In the genomic region with DNA sequence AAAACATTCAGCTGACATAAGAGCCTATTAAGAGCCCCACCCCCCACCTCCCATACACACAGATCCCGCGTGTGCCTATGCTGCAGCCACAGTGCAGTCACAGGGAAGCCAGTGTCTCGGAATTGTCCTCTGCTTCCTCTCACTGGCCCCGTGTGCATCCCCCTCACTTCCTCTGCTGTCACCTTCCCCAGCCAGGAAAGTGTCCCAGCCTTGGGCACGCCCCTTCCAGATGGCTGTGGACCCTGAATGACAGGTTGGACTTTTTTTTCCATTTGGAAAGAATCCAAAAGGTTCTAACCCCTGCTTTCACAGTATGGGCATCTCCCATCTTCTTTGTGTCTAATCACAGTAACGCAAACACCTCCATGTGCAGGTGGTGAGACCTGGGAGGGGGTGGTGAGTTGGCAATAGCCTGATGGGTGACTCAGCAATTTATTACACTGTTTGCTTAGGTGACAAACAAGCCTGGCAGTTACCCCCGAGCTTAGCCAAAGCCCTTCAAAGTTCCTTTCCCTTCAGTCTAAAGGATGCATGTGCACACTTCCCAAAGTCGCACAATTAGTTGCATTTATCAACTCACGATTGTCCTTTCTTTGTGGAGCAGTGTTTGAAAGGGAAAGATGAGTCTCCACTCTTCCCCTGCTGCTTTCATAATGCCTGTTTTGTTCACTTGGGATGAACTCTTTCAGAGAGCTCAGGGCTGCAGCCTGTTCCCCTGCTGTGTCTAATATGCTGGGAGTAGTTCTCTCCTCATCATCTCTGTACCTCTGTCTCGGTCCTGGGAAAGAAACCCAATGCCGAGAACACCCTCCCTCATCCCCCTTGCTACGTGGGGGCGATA, we compare ENCODE assay signal across 9 cellular contexts.
DNase-seq lines count a peak whose midpoint lies in the region; ATAC-seq, FAIRE-seq and TF ChIP-seq lines count a peak whose summit lies in the region.
"Had no signal": no experiment of that assay in that cellular context is flagged by ENCODE, and none has a peak within 500 bp of the region (broad histone marks: within the 10 kb centered on the region; RNA-seq: fewer than 3 reads in every experiment).

No MANE protein-coding gene starts in this region.

- CTCF ChIA-PET in A673 (lab: Charles Lee) = interaction anchor here (0.5 to 1.2 kb wide), 2 partner anchors 23 to 505 kb away, joined by 3 to 15 read pairs; no protein-coding TSS in a partner anchor

- TF ChIP-seq CTCF in A673 (conservative IDR thresholded peaks at IDR 0.05; ENCODE audit: low read depth, low read length) = no peak

- POLR2A ChIA-PET in A673 (lab: Charles Lee; ENCODE audit: low non-redundant PET) = interaction anchor here (0.6 kb wide), 1 partner anchor 380 kb away, joined by 4 read pairs; no protein-coding TSS in a partner anchor

- H3K4me1 ChIP-seq in A673 (ENCODE audit: insufficient read depth, low read length, poor library complexity, severe bottlenecking) = peaks cover 60% of the 10 kb centered on the region

- no peaks in the 10 kb centered on the region for H3K27me3 ChIP-seq in A673 (replicated peaks; ENCODE audit: insufficient read depth, low read depth, low read length, poor library complexity)

- peak; percentile 78 for DNase-seq in A673 (ENCODE audit: low spot score)
- DNase-seq in HuH-7 (ENCODE audit: low spot score) = peak; percentile 49
- DNase-seq in NCI-H748 treated with DMSO at 0.1 percent for 48 hours (lab: John Stamatoyannopoulos, UW) = peak; percentile 93
- no peak for DNase-seq in HK-2 (ENCODE audit: unreplicated experiment)
- no peak for DNase-seq in GM12891 (ENCODE audit: insufficient read length, low spot score)

- no peak for TF ChIP-seq POLR2A in GM12891 (IDR thresholded peaks at IDR 0.05; ENCODE audit: low read depth, low read length)

- BruUV-seq in A673 (replicated peaks; lab: Mats Ljungman, UMichigan) = no TSS peak

- no peaks in the 10 kb centered on the region for H3K9me3 ChIP-seq in A673 (ENCODE audit: low read depth, low read length, poor library complexity, severe bottlenecking)

- H3K4me3 ChIP-seq in A673 (ENCODE audit: low read depth, low read length, poor library complexity, severe bottlenecking) = no peak overlapping the region

- peaks cover 9% of the 10 kb centered on the region for H3K36me3 ChIP-seq in A673 (ENCODE audit: insufficient read depth, low read length, poor library complexity, severe bottlenecking)

- FAIRE-seq in GM12891 (lab: Jason Lieb, UNC) = no peak
- FAIRE-seq: colon had no signal

- intact Hi-C loops in A673 (cut with micrococcal nuclease; ENCODE audit: unreplicated experiment) = no loop called here

- ATAC-seq in esophagus mucosa (peak; percentile 22), HG02840 (IDR thresholded peaks at IDR 0.05; ENCODE audit: low FRiP score, unreplicated experiment) (no peak), HG03565 (IDR thresholded peaks at IDR 0.05; ENCODE audit: unreplicated experiment) (no peak)

- peak overlapping the region; percentile 53 for H3K27ac ChIP-seq in A673 (ENCODE audit: low read depth, low read length, poor library complexity, severe bottlenecking)

TF ChIP-seq in GM12891, 5 proteins besides CTCF, POLR2A, EP300 and RAD21:
- no peak for TF ChIP-seq TAF1 (IDR thresholded peaks at IDR 0.05; ENCODE audit: low read depth, low read length)
- no peak for TF ChIP-seq POU2F2 (IDR thresholded peaks at IDR 0.05; ENCODE audit: low read depth, low read length)
- TF ChIP-seq PAX5 (IDR thresholded peaks at IDR 0.05; ENCODE audit: insufficient read depth, low read length, severe bottlenecking) = no peak
- TF ChIP-seq POLR2AphosphoS5 (IDR thresholded peaks at IDR 0.05; ENCODE audit: low read depth, low read length) = no peak
- TF ChIP-seq SPI1 (IDR thresholded peaks at IDR 0.05; ENCODE audit: low read depth, low read length) = no peak
TF ChIP-seq in GM12891: peak in this region for 0.

Comparison
In these comparisons a context has a peak if more than half of its experiments do, and no peak if none do; other contexts are left out.
1. DNase-seq: peak in A673 (single experiment), HuH-7 (single experiment) and NCI-H748 treated with DMSO at 0.1 percent for 48 hours (single experiment); none in HK-2 (single experiment) and GM12891 (single experiment).